ENCODE assay signal across 1 cellular context in the genomic region with DNA sequence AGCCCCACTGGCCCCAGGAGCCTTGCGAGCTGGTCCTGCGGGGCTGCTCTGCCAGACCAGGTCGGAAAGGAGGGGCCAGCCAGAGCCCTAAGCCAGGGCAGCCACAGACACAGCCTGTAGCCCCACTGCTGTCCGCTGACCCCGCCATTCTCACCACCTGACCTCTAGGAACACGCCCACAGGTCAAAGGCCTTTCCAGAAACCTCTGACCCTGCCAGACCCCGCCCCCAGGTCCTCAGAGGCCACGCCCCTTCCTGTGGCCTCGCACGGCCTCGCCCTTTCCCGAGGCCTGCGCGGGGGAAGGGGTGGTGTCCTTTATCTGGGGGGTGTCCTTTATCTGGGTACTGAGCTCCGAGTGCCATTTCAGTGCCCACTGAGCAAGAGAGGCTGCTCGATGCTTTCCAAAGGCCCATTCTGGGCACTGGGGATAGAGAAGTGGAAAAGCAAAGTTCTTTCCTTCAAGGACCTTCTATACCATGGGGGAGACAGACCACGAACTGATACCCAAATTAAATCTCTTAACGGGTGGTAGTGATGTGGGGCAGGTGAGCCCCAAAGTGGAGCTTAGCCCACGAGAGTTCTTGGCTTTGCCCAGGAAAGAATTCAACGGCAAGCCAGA.
TF ChIP-seq lines count a peak whose summit lies in the region.

No MANE protein-coding gene starts in this region.

TF ChIP-seq in K562, 482 proteins besides CTCF, POLR2A, EP300 and RAD21 (continued from another document and continues in another):
- TF ChIP-seq ELF1 (tag; IDR thresholded peaks at IDR 0.05) (no peak), SP1 (CRISPR knock-in tag; IDR thresholded peaks at IDR 0.05) (peak; percentile 90), FOSL1 (tag; conservative IDR thresholded peaks at IDR 0.05) (no peak), MTA2 (IDR thresholded peaks at IDR 0.05; ENCODE audit: low read depth) (peak; percentile 79), ZNF444 (CRISPR knock-in tag; IDR thresholded peaks at IDR 0.05) (no peak), SPI1 (IDR thresholded peaks at IDR 0.05; ENCODE audit: borderline replicate concordance, low read depth, low read length) (0 out of 2 replicates have a peak, but pooled peaks have one; percentile 7), NFIC (IDR thresholded peaks at IDR 0.05) (peak; percentile 93), CXXC5 (CRISPR knock-in tag; IDR thresholded peaks at IDR 0.05) (peak; percentile 70), ZBTB8A (IDR thresholded peaks at IDR 0.05; ENCODE audit: partially characterized antibody) (no peak), BRF1 (IDR thresholded peaks at IDR 0.05; ENCODE audit: borderline replicate concordance, extremely low read depth, insufficient read length) (no peak), KLF13 (tag; IDR thresholded peaks at IDR 0.05; ENCODE audit: borderline replicate concordance, low read depth) (peak; percentile 75; the same call in 1 of the 2 replicates), KLF1 (tag; IDR thresholded peaks at IDR 0.05) (peak; percentile 22; the same call in 1 of the 2 replicates), KLF6 (CRISPR knock-in tag; IDR thresholded peaks at IDR 0.05; ENCODE audit: borderline replicate concordance) (peak; percentile 31; the same call in 1 of the 2 replicates), KDM5B (IDR thresholded peaks at IDR 0.05; ENCODE audit: insufficient replicate concordance, low read depth, low read length) (peak; percentile 69), POLR2AphosphoS5 (IDR thresholded peaks at IDR 0.05; ENCODE audit: control insufficient read depth, insufficient read depth, low read depth, low read length) (peak; percentile 43; the same call in 1 of the 2 replicates), FIP1L1 (IDR thresholded peaks at IDR 0.05; ENCODE audit: low read depth, low read length, poor library complexity, severe bottlenecking) (no peak), ZFPM2 (CRISPR knock-in tag; IDR thresholded peaks at IDR 0.05) (no peak), ZNF197 (CRISPR knock-in tag; IDR thresholded peaks at IDR 0.05; ENCODE audit: low read depth) (0 out of 2 replicates have a peak, but pooled peaks have one; percentile 57), NR2F6 (CRISPR knock-in tag; IDR thresholded peaks at IDR 0.05) (0 out of 2 replicates have a peak, but pooled peaks have one; percentile 39), ZBTB1 (CRISPR knock-in tag; IDR thresholded peaks at IDR 0.05; ENCODE audit: borderline replicate concordance, low read depth) (no peak), ETV1 (tag; conservative IDR thresholded peaks at IDR 0.05; ENCODE audit: low read depth) (peak; percentile 69), HNRNPK (IDR thresholded peaks at IDR 0.05; ENCODE audit: low read depth, low read length, poor library complexity, severe bottlenecking) (no peak), RB1 (IDR thresholded peaks at IDR 0.05; ENCODE audit: low read depth) (0 out of 2 replicates have a peak, but pooled peaks have one; percentile 33), LEF1 (IDR thresholded peaks at IDR 0.05) (0 out of 2 replicates have a peak, but pooled peaks have one; percentile 17), PTRF (tag; IDR thresholded peaks at IDR 0.05) (peak; percentile 69; the same call in 1 of the 2 replicates), MYNN (IDR thresholded peaks at IDR 0.05) (peak; percentile 60; the same call in 1 of the 2 replicates), MYNN (CRISPR knock-in tag; IDR thresholded peaks at IDR 0.05) (no peak), NR2C1 (IDR thresholded peaks at IDR 0.05) (peak; percentile 99), NR2C1 (tag; IDR thresholded peaks at IDR 0.05) (peak; percentile 99), PTTG1 (tag; IDR thresholded peaks at IDR 0.05; ENCODE audit: low read depth) (no peak), HOXB6 (CRISPR knock-in tag; IDR thresholded peaks at IDR 0.05; ENCODE audit: borderline replicate concordance) (no peak), ATF7 (IDR thresholded peaks at IDR 0.05) (peak; percentile 52; the same call in 1 of the 2 replicates), DPF2 (IDR thresholded peaks at IDR 0.05) (peak; percentile 81), NEUROD1 (IDR thresholded peaks at IDR 0.05; ENCODE audit: borderline replicate concordance, low read depth, low read length, partially characterized antibody) (peak; percentile 61), SMAD4 (CRISPR knock-in tag; conservative IDR thresholded peaks at IDR 0.05) (peak; percentile 55; the same call in 1 of the 2 replicates), SOX6 (IDR thresholded peaks at IDR 0.05) (peak; percentile 46; the same call in 1 of the 2 replicates), SMARCA5 (IDR thresholded peaks at IDR 0.05) (no peak), EGR1 (conservative IDR thresholded peaks at IDR 0.05) (peak; percentile 67), EP400 (IDR thresholded peaks at IDR 0.05) (peak; percentile 48), FOXA3 (CRISPR knock-in tag; conservative IDR thresholded peaks at IDR 0.05 in 1 of 2, IDR thresholded peaks at IDR 0.05 in 1 of 2) (no peak), SAP30 (IDR thresholded peaks at IDR 0.05; ENCODE audit: borderline replicate concordance, insufficient read depth, low read depth, low read length, poor library complexity, severe bottlenecking) (peak; percentile 47), ZNF644 (tag; IDR thresholded peaks at IDR 0.05; ENCODE audit: low read depth) (no peak), TBP (optimal IDR thresholded peaks at IDR 0.05; ENCODE audit: low read depth, low read length) (peak; percentile 32), RCOR1 (IDR thresholded peaks at IDR 0.05; ENCODE audit: borderline replicate concordance in 1 of 2, low read depth in 2 of 2, low read length in 2 of 2) (peak in 1 of 2 experiments; percentile 29; a peak in 1 of 4 replicates)
- TF ChIP-seq, protein P1, sequence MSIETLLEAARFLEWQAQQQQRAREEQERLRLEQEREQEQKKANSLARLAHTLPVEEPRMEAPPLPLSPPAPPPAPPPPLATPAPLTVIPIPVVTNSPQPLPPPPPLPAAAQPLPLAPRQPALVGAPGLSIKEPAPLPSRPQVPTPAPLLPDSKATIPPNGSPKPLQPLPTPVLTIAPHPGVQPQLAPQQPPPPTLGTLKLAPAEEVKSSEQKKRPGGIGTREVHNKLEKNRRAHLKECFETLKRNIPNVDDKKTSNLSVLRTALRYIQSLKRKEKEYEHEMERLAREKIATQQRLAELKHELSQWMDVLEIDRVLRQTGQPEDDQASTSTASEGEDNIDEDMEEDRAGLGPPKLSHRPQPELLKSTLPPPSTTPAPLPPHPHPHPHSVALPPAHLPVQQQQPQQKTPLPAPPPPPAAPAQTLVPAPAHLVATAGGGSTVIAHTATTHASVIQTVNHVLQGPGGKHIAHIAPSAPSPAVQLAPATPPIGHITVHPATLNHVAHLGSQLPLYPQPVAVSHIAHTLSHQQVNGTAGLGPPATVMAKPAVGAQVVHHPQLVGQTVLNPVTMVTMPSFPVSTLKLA (conservative IDR thresholded peaks at IDR 0.05), result peak; percentile 24 to 57; a peak in 2 of 4 replicates
- TF ChIP-seq, protein P2, sequence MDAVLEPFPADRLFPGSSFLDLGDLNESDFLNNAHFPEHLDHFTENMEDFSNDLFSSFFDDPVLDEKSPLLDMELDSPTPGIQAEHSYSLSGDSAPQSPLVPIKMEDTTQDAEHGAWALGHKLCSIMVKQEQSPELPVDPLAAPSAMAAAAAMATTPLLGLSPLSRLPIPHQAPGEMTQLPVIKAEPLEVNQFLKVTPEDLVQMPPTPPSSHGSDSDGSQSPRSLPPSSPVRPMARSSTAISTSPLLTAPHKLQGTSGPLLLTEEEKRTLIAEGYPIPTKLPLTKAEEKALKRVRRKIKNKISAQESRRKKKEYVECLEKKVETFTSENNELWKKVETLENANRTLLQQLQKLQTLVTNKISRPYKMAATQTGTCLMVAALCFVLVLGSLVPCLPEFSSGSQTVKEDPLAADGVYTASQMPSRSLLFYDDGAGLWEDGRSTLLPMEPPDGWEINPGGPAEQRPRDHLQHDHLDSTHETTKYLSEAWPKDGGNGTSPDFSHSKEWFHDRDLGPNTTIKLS (IDR thresholded peaks at IDR 0.05; ENCODE audit: borderline replicate concordance, low read depth), result peak; percentile 67; the same call in 1 of the 2 replicates
- TF ChIP-seq, protein P3, sequence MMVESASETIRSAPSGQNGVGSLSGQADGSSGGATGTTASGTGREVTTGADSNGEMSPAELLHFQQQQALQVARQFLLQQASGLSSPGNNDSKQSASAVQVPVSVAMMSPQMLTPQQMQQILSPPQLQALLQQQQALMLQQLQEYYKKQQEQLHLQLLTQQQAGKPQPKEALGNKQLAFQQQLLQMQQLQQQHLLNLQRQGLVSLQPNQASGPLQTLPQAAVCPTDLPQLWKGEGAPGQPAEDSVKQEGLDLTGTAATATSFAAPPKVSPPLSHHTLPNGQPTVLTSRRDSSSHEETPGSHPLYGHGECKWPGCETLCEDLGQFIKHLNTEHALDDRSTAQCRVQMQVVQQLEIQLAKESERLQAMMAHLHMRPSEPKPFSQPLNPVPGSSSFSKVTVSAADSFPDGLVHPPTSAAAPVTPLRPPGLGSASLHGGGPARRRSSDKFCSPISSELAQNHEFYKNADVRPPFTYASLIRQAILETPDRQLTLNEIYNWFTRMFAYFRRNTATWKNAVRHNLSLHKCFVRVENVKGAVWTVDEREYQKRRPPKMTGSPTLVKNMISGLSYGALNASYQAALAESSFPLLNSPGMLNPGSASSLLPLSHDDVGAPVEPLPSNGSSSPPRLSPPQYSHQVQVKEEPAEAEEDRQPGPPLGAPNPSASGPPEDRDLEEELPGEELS (CRISPR knock-in tag; IDR thresholded peaks at IDR 0.05; ENCODE audit: borderline replicate concordance), result 0 out of 2 replicates have a peak, but pooled peaks have one; percentile 52
- TF ChIP-seq, protein P4, sequence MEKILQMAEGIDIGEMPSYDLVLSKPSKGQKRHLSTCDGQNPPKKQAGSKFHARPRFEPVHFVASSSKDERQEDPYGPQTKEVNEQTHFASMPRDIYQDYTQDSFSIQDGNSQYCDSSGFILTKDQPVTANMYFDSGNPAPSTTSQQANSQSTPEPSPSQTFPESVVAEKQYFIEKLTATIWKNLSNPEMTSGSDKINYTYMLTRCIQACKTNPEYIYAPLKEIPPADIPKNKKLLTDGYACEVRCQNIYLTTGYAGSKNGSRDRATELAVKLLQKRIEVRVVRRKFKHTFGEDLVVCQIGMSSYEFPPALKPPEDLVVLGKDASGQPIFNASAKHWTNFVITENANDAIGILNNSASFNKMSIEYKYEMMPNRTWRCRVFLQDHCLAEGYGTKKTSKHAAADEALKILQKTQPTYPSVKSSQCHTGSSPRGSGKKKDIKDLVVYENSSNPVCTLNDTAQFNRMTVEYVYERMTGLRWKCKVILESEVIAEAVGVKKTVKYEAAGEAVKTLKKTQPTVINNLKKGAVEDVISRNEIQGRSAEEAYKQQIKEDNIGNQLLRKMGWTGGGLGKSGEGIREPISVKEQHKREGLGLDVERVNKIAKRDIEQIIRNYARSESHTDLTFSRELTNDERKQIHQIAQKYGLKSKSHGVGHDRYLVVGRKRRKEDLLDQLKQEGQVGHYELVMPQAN (IDR thresholded peaks at IDR 0.05; ENCODE audit: borderline replicate concordance), result no peak
- TF ChIP-seq, protein P5, sequence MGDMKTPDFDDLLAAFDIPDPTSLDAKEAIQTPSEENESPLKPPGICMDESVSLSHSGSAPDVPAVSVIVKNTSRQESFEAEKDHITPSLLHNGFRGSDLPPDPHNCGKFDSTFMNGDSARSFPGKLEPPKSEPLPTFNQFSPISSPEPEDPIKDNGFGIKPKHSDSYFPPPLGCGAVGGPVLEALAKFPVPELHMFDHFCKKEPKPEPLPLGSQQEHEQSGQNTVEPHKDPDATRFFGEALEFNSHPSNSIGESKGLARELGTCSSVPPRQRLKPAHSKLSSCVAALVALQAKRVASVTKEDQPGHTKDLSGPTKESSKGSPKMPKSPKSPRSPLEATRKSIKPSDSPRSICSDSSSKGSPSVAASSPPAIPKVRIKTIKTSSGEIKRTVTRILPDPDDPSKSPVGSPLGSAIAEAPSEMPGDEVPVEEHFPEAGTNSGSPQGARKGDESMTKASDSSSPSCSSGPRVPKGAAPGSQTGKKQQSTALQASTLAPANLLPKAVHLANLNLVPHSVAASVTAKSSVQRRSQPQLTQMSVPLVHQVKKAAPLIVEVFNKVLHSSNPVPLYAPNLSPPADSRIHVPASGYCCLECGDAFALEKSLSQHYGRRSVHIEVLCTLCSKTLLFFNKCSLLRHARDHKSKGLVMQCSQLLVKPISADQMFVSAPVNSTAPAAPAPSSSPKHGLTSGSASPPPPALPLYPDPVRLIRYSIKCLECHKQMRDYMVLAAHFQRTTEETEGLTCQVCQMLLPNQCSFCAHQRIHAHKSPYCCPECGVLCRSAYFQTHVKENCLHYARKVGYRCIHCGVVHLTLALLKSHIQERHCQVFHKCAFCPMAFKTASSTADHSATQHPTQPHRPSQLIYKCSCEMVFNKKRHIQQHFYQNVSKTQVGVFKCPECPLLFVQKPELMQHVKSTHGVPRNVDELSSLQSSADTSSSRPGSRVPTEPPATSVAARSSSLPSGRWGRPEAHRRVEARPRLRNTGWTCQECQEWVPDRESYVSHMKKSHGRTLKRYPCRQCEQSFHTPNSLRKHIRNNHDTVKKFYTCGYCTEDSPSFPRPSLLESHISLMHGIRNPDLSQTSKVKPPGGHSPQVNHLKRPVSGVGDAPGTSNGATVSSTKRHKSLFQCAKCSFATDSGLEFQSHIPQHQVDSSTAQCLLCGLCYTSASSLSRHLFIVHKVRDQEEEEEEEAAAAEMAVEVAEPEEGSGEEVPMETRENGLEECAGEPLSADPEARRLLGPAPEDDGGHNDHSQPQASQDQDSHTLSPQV (IDR thresholded peaks at IDR 0.05), result peak; percentile 89
- TF ChIP-seq, protein P6, sequence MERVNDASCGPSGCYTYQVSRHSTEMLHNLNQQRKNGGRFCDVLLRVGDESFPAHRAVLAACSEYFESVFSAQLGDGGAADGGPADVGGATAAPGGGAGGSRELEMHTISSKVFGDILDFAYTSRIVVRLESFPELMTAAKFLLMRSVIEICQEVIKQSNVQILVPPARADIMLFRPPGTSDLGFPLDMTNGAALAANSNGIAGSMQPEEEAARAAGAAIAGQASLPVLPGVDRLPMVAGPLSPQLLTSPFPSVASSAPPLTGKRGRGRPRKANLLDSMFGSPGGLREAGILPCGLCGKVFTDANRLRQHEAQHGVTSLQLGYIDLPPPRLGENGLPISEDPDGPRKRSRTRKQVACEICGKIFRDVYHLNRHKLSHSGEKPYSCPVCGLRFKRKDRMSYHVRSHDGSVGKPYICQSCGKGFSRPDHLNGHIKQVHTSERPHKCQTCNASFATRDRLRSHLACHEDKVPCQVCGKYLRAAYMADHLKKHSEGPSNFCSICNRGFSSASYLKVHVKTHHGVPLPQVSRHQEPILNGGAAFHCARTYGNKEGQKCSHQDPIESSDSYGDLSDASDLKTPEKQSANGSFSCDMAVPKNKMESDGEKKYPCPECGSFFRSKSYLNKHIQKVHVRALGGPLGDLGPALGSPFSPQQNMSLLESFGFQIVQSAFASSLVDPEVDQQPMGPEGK (CRISPR knock-in tag; IDR thresholded peaks at IDR 0.05; ENCODE audit: borderline replicate concordance), result no peak
- TF ChIP-seq, protein P7, sequence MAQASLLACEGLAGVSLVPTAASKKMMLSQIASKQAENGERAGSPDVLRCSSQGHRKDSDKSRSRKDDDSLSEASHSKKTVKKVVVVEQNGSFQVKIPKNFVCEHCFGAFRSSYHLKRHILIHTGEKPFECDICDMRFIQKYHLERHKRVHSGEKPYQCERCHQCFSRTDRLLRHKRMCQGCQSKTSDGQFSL (CRISPR knock-in tag; IDR thresholded peaks at IDR 0.05), result no peak
- TF ChIP-seq, protein P7 (tag; IDR thresholded peaks at IDR 0.05), result 0 out of 4 replicates have a peak, but pooled peaks of 1 of the 2 experiments have one; percentile 58
- TF ChIP-seq, protein P8, sequence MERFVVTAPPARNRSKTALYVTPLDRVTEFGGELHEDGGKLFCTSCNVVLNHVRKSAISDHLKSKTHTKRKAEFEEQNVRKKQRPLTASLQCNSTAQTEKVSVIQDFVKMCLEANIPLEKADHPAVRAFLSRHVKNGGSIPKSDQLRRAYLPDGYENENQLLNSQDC (CRISPR knock-in tag; IDR thresholded peaks at IDR 0.05), result no peak
